3 cellular contexts compared by ENCODE assay signal in genomic region chr17:3974138-3974687, GRCh38.
TF ChIP-seq lines count a peak whose summit lies in the region.

No MANE protein-coding gene starts in this region.

TF ChIP-seq in SK-N-SH, 30 proteins besides CTCF, POLR2A, EP300 and RAD21:
- TF ChIP-seq SIN3A (IDR thresholded peaks at IDR 0.05; ENCODE audit: borderline replicate concordance, low read depth, low read length) (no peak), GATA2 (CRISPR knock-in tag; IDR thresholded peaks at IDR 0.05) (no peak), PBX3 (IDR thresholded peaks at IDR 0.05) (no peak), USF2 (IDR thresholded peaks at IDR 0.05; ENCODE audit: borderline replicate concordance, low read depth, low read length) (no peak), MAX (IDR thresholded peaks at IDR 0.05; ENCODE audit: low read depth) (no peak), EZH2phosphoT487 (IDR thresholded peaks at IDR 0.05; ENCODE audit: borderline replicate concordance, low read depth) (no peak)

TF ChIP-seq in SK-N-SH treated with all-trans-retinoic acid at 6 μM for 48 hours, 23 proteins besides CTCF, POLR2A, EP300 and RAD21:
- TF ChIP-seq PATZ1 (CRISPR knock-in tag; IDR thresholded peaks at IDR 0.05; ENCODE audit: borderline replicate concordance) (no peak), ZC3H10 (CRISPR knock-in tag; IDR thresholded peaks at IDR 0.05) (no peak), ISL1 (CRISPR knock-in tag; IDR thresholded peaks at IDR 0.05) (no peak), ZNF70 (CRISPR knock-in tag; IDR thresholded peaks at IDR 0.05) (no peak), POU6F1 (CRISPR knock-in tag; IDR thresholded peaks at IDR 0.05; ENCODE audit: borderline replicate concordance, low read depth) (no peak), BACH2 (CRISPR knock-in tag; IDR thresholded peaks at IDR 0.05; ENCODE audit: borderline replicate concordance) (no peak), ZFP3 (CRISPR knock-in tag; IDR thresholded peaks at IDR 0.05) (no peak), GLIS3 (CRISPR knock-in tag; IDR thresholded peaks at IDR 0.05) (no peak), CREB5 (CRISPR knock-in tag; IDR thresholded peaks at IDR 0.05; ENCODE audit: low read depth) (no peak)
TF ChIP-seq in SK-N-SH treated with all-trans-retinoic acid at 6 μM for 48 hours: peak in this region for 0.

TF ChIP-seq in H1, 55 proteins besides CTCF, POLR2A, EP300 and RAD21:
- TF ChIP-seq SAP30 (IDR thresholded peaks at IDR 0.05; ENCODE audit: insufficient read depth, insufficient replicate concordance, low read length) = no peak
- TF ChIP-seq RXRA (IDR thresholded peaks at IDR 0.05; ENCODE audit: insufficient read depth, low read depth, low read length) = no peak
- no peak for TF ChIP-seq HDAC2 (IDR thresholded peaks at IDR 0.05; ENCODE audit: borderline replicate concordance in 1 of 2, low read depth in 2 of 2, low read length in 2 of 2)
- no peak for TF ChIP-seq SIX5 (IDR thresholded peaks at IDR 0.05; ENCODE audit: low read depth, low read length)
- no peak for TF ChIP-seq CEBPB (IDR thresholded peaks at IDR 0.05; ENCODE audit: low read depth, low read length)
- no peak for TF ChIP-seq BCL11A (IDR thresholded peaks at IDR 0.05; ENCODE audit: low read depth in 2 of 2, low read length in 2 of 2)
- TF ChIP-seq MAX (IDR thresholded peaks at IDR 0.05) = no peak
- TF ChIP-seq ASH2L (IDR thresholded peaks at IDR 0.05; ENCODE audit: low read length) = no peak
- TF ChIP-seq HDAC6 (IDR thresholded peaks at IDR 0.05; ENCODE audit: low read depth, low read length) = no peak
- TF ChIP-seq KDM5A (IDR thresholded peaks at IDR 0.05; ENCODE audit: low read length) = no peak
- no peak for TF ChIP-seq ATF2 (IDR thresholded peaks at IDR 0.05; ENCODE audit: low read length)
- no peak for TF ChIP-seq POLR2AphosphoS5 (IDR thresholded peaks at IDR 0.05; ENCODE audit: low read depth, low read length)
- TF ChIP-seq CREB1 (IDR thresholded peaks at IDR 0.05) = no peak
- no peak for TF ChIP-seq ZNF274 (IDR thresholded peaks at IDR 0.05; ENCODE audit: borderline replicate concordance, extremely low read depth, low read length)
- no peak for TF ChIP-seq TEAD4 (IDR thresholded peaks at IDR 0.05; ENCODE audit: low read depth, low read length)
- no peak for TF ChIP-seq RFX5 (IDR thresholded peaks at IDR 0.05; ENCODE audit: borderline replicate concordance, low read depth, low read length)
- no peak for TF ChIP-seq RNF2 (IDR thresholded peaks at IDR 0.05; ENCODE audit: borderline replicate concordance, low read depth, low read length, missing control alignments, poor library complexity, severe bottlenecking)
- no peak for TF ChIP-seq CHD2 (IDR thresholded peaks at IDR 0.05; ENCODE audit: low read length)
- TF ChIP-seq EZH2 (IDR thresholded peaks at IDR 0.05; ENCODE audit: low read depth, low read length, severe bottlenecking) = no peak
